8 cellular contexts compared by ENCODE assay signal in genomic region chr16:28254158-28254557, GRCh38. TPM values are rescaled to one million over a fixed set of nuclear protein-coding genes. Genes with fewer than 3 reads are reported as not detected.
"Had no signal": no experiment of that assay in that cellular context is flagged by ENCODE, and none has a peak within 500 bp of the region (broad histone marks: within the 10 kb centered on the region; RNA-seq: fewer than 3 reads in every experiment).

No MANE protein-coding gene starts in this region.

- H3K4me1 ChIP-seq: HAP-1 had no signal

- H3K4me3 ChIP-seq: GM23248, GM23338, HAP-1 had no signal

- H3K36me3 ChIP-seq: HAP-1 had no signal

- DNase-seq: GM23248, GOT3, H7, H9, HCEC 1CT, HFFc6 had no signal

- H3K27ac ChIP-seq: GM23248 had no signal

- H3K9me3 ChIP-seq: HAP-1 had no signal

RNA-seq across cellular contexts. Expression of gene SBK1, which starts 38.2 kb away (rescaled TPM):
- total RNA-seq: GM23248, HFFc6 had no signal
- polyA plus RNA-seq: GM23248 had no signal
